8 cellular contexts compared by ENCODE assay signal in genomic region chr9:32552172-32552872, GRCh38. TPM values are rescaled to one million over a fixed set of nuclear protein-coding genes. Genes with fewer than 3 reads are reported as not detected.
A peak's percentile ranks its signal among the peaks of the same experiment; 100 is the strongest.
DNase-seq lines count a peak whose midpoint lies in the region; ATAC-seq and TF ChIP-seq lines count a peak whose summit lies in the region.

A gene with protein sequence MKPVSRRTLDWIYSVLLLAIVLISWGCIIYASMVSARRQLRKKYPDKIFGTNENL (plus strand): TSS chr9:32552327. CDS start chr9:32552435, 108 bp downstream.
TSS of gene TOPORS (minus strand) at chr9:32552586. CDS start at chr9:32552436, 150 bp downstream.

- peaks cover 21% of the 10 kb centered on the region for H4K20me1 ChIP-seq in SU-DHL-6 (ENCODE audit: low read depth, low read length)

- no peaks in the 10 kb centered on the region for H3K4me1 ChIP-seq in parathyroid adenoma
- peaks cover 0 to 34% (median 16%) of the 10 kb centered on the region in 4 donors for H3K4me1 ChIP-seq in tibial artery

- H3K36me3 ChIP-seq in SU-DHL-6 (ENCODE audit: low read length) (0 out of 2 replicates have a peak, but pooled peaks cover 4% of the 10 kb centered on the region), parathyroid adenoma (ENCODE audit: control insufficient read depth, insufficient read depth, low read length) (no peaks in the 10 kb centered on the region), tibial artery (peaks cover 0 to 10% (median 0%) of the 10 kb centered on the region in 3 donors)

- H2AFZ ChIP-seq in SU-DHL-6 (ENCODE audit: low read depth, low read length, severe bottlenecking) (peak within 1 kb of the TSS; percentile 76), parathyroid adenoma (peak within 1 kb of the TSS; percentile 80)

- no peaks in the 10 kb centered on the region for H3K9me2 ChIP-seq in SU-DHL-6 (replicated peaks; ENCODE audit: insufficient read depth, low read length)

- peak; percentile 81 to 94 (median 91) for DNase-seq in NCI-H1417 (lab: John Stamatoyannopoulos, UW)
- peak; percentile 92 for DNase-seq in activated naive CD8-positive, alpha-beta T cell treated with anti-CD3 and anti-CD28 coated beads for 36 hours
- peak; percentile 97 for DNase-seq in Right ventricle myocardium inferior (ENCODE audit: missing footprints)
- DNase-seq in tibial artery: peak; percentile 89 to 94

- no peaks in the 10 kb centered on the region for H3K9me3 ChIP-seq in SU-DHL-6 (ENCODE audit: insufficient read depth, low read length)
- no peaks in the 10 kb centered on the region for H3K9me3 ChIP-seq in parathyroid adenoma (ENCODE audit: control insufficient read depth, low read length)
- H3K9me3 ChIP-seq in tibial artery: no peaks in the 10 kb centered on the region

- H3K27me3 Mint-ChIP-seq in activated naive CD8-positive, alpha-beta T cell treated with anti-CD3 and anti-CD28 coated beads for 36 hours: no peaks in the 10 kb centered on the region

- peaks cover 33% of the 10 kb centered on the region for H3K36me3 Mint-ChIP-seq in activated naive CD8-positive, alpha-beta T cell treated with anti-CD3 and anti-CD28 coated beads for 36 hours

- intact Hi-C loops in Right ventricle myocardium inferior (cut with DNase I): loop anchor here (5.0 kb wide), 1 partner anchor 920 kb away; the partner anchor contains the start of gene NOL6
- intact Hi-C loops in tibial artery (cut with DNase I; ENCODE audit: low total_unique reads): no loop called here

- H3K4me3 ChIP-seq in GM12875 (ENCODE audit: low read depth, low read length) (peak within 1 kb of the TSS; percentile 90), SU-DHL-6 (ENCODE audit: insufficient read depth, low read length, poor library complexity, severe bottlenecking) (peak within 1 kb of the TSS; percentile 76), parathyroid adenoma (ENCODE audit: low read depth, low read length) (peak within 1 kb of the TSS; percentile 95), tibial artery (peak within 1 kb of the TSS; percentile 83 to 90)

- H3K9me3 Mint-ChIP-seq in activated naive CD8-positive, alpha-beta T cell treated with anti-CD3 and anti-CD28 coated beads for 36 hours: no peaks in the 10 kb centered on the region

- peak within 1 kb of the TSS; percentile 100 for H3K4me3 Mint-ChIP-seq in activated naive CD8-positive, alpha-beta T cell treated with anti-CD3 and anti-CD28 coated beads for 36 hours

- no peaks in the 10 kb centered on the region for H3K27me3 ChIP-seq in SU-DHL-6 (ENCODE audit: low read length)
- H3K27me3 ChIP-seq in parathyroid adenoma (ENCODE audit: control insufficient read depth, insufficient read depth, low read length): no peaks in the 10 kb centered on the region
- H3K27me3 ChIP-seq in tibial artery: no peaks in the 10 kb centered on the region

- peak within 1 kb of the TSS; percentile 99 for H3K27ac Mint-ChIP-seq in activated naive CD8-positive, alpha-beta T cell treated with anti-CD3 and anti-CD28 coated beads for 36 hours

- H3K4me1 Mint-ChIP-seq in activated naive CD8-positive, alpha-beta T cell treated with anti-CD3 and anti-CD28 coated beads for 36 hours: peaks cover 35% of the 10 kb centered on the region

- peak within 1 kb of the TSS; percentile 75 for H3K4me2 ChIP-seq in SU-DHL-6 (ENCODE audit: low read depth, low read length, poor library complexity, severe bottlenecking)
- peak within 1 kb of the TSS; percentile 79 for H3K4me2 ChIP-seq in parathyroid adenoma (ENCODE audit: low read length)

- H3K79me2 ChIP-seq in SU-DHL-6 (ENCODE audit: insufficient read depth, low read length): peaks cover 76% of the 10 kb centered on the region
- H3K79me2 ChIP-seq in parathyroid adenoma: peaks cover 8% of the 10 kb centered on the region

- peak within 1 kb of the TSS; percentile 81 for H3K9ac ChIP-seq in SU-DHL-6 (ENCODE audit: low read length)
- no peak within 1 kb of the TSS for H3K9ac ChIP-seq in parathyroid adenoma

- H3K27ac ChIP-seq in SU-DHL-6 (ENCODE audit: low read depth, low read length): peak within 1 kb of the TSS; percentile 92
- H3K27ac ChIP-seq in parathyroid adenoma: peak within 1 kb of the TSS; percentile 91
- peak within 1 kb of the TSS; percentile 93 to 94 for H3K27ac ChIP-seq in tibial artery

- H3F3A ChIP-seq in SU-DHL-6 (ENCODE audit: insufficient read depth): peaks cover 32% of the 10 kb centered on the region

- ATAC-seq in HG02763 (IDR thresholded peaks at IDR 0.05; ENCODE audit: unreplicated experiment) (peak; percentile 65), Right ventricle myocardium inferior (peak; percentile 96)

- TF ChIP-seq CTCF in GM12875 (IDR thresholded peaks at IDR 0.05; ENCODE audit: borderline replicate concordance, insufficient read depth, low read depth, low read length) (no peak), SU-DHL-6 (IDR thresholded peaks at IDR 0.05; ENCODE audit: insufficient read depth, low read length, poor library complexity, severe bottlenecking) (no peak), parathyroid adenoma (IDR thresholded peaks at IDR 0.05) (no peak), tibial artery (IDR thresholded peaks at IDR 0.05) (no peak)

RNA-seq across cellular contexts. Expression of the first gene that starts in this region (rescaled TPM):
- 10 to 100 TPM; 13.3 to 15.9 TPM for total RNA-seq in activated naive CD8-positive, alpha-beta T cell treated with anti-CD3 and anti-CD28 coated beads for 36 hours
- 12.5 TPM for total RNA-seq in Right ventricle myocardium inferior

RNA-seq across cellular contexts. Expression of gene TOPORS, which starts in this region (rescaled TPM):
- 10 to 100 TPM; 21.1 to 21.7 TPM for total RNA-seq in activated naive CD8-positive, alpha-beta T cell treated with anti-CD3 and anti-CD28 coated beads for 36 hours
- 8.7 TPM for total RNA-seq in Right ventricle myocardium inferior

Comparison
In these comparisons a context has a peak if more than half of its experiments do, and no peak if none do; other contexts are left out.
1. Peak in every context shown above with its lines: DNase-seq, ATAC-seq, H3K4me3 ChIP-seq and H3K27ac ChIP-seq.